2 cellular contexts compared by ENCODE assay signal in genomic region chr17:27367121-27367981, GRCh38.
TF ChIP-seq lines count a peak whose summit lies in the region.

No MANE protein-coding gene starts in this region.

TF ChIP-seq in IMR-90, 13 proteins besides CTCF, POLR2A, EP300 and RAD21:
- TF ChIP-seq CEBPB (IDR thresholded peaks at IDR 0.05; ENCODE audit: low read depth, low read length) = no peak

TF ChIP-seq in K562, 482 proteins besides CTCF, POLR2A, EP300 and RAD21 (continues in another document):
- TF ChIP-seq MEIS2 (IDR thresholded peaks at IDR 0.05; ENCODE audit: partially characterized antibody) (no peak), RNF219 (CRISPR knock-in tag; IDR thresholded peaks at IDR 0.05) (no peak), SPI1 (IDR thresholded peaks at IDR 0.05; ENCODE audit: borderline replicate concordance, low read depth, low read length) (no peak), ESRRA (IDR thresholded peaks at IDR 0.05; ENCODE audit: borderline replicate concordance, low read depth) (no peak), RFX1 (IDR thresholded peaks at IDR 0.05) (no peak), NR2F6 (CRISPR knock-in tag; IDR thresholded peaks at IDR 0.05) (no peak), TAF15 (IDR thresholded peaks at IDR 0.05; ENCODE audit: low read depth, low read length) (no peak), NR2C2 (CRISPR knock-in tag; IDR thresholded peaks at IDR 0.05) (no peak), NR2C2 (tag; IDR thresholded peaks at IDR 0.05) (no peak), ZBTB7A (IDR thresholded peaks at IDR 0.05; ENCODE audit: borderline replicate concordance, control insufficient read depth, low read depth, low read length) (peak; percentile 54; the same call in 1 of the 2 replicates), ZNF395 (CRISPR knock-in tag; IDR thresholded peaks at IDR 0.05) (no peak), THRB (CRISPR knock-in tag; conservative IDR thresholded peaks at IDR 0.05) (no peak), ZBTB11 (CRISPR knock-in tag; IDR thresholded peaks at IDR 0.05) (no peak), NCOA1 (IDR thresholded peaks at IDR 0.05; ENCODE audit: low read depth) (no peak), ETS2 (tag; IDR thresholded peaks at IDR 0.05; ENCODE audit: borderline replicate concordance, poor library complexity, severe bottlenecking) (no peak), ARID1B (IDR thresholded peaks at IDR 0.05) (no peak), KAT7 (CRISPR knock-in tag; IDR thresholded peaks at IDR 0.05; ENCODE audit: borderline replicate concordance) (no peak), POLR2G (IDR thresholded peaks at IDR 0.05; ENCODE audit: low read depth, low read length) (no peak), ZBTB9 (CRISPR knock-in tag; IDR thresholded peaks at IDR 0.05) (no peak), POLR3A (IDR thresholded peaks at IDR 0.05; ENCODE audit: borderline replicate concordance, extremely low read depth, insufficient read depth, insufficient read length) (no peak), MAFG (tag; conservative IDR thresholded peaks at IDR 0.05) (0 out of 2 replicates have a peak, but pooled peaks have one; percentile 7), MAFK (IDR thresholded peaks at IDR 0.05; ENCODE audit: low read length) (0 out of 2 replicates have a peak, but pooled peaks have one; percentile 16), TAL1 (IDR thresholded peaks at IDR 0.05) (no peak), ZBED1 (IDR thresholded peaks at IDR 0.05) (no peak), THRA (IDR thresholded peaks at IDR 0.05) (no peak), ADNP (tag; IDR thresholded peaks at IDR 0.05) (no peak), NCOA2 (IDR thresholded peaks at IDR 0.05; ENCODE audit: partially characterized antibody in 2 of 2) (no peak), BCLAF1 (IDR thresholded peaks at IDR 0.05; ENCODE audit: borderline replicate concordance in 1 of 2, control insufficient read depth in 1 of 2, low read depth in 2 of 2, low read length in 1 of 2) (no peak), ZNF592 (IDR thresholded peaks at IDR 0.05) (0 out of 2 replicates have a peak, but pooled peaks have one; percentile 53), ZNF274 (IDR thresholded peaks at IDR 0.05; ENCODE audit: borderline replicate concordance, low read depth, low read length) (no peak), SETDB1 (IDR thresholded peaks at IDR 0.05; ENCODE audit: low read length) (no peak), TBL1XR1 (IDR thresholded peaks at IDR 0.05; ENCODE audit: low read length in 2 of 2) (no peak), DPF2 (IDR thresholded peaks at IDR 0.05) (no peak), NFE2 (IDR thresholded peaks at IDR 0.05; ENCODE audit: low read depth) (peak; percentile 58; the same call in 1 of the 2 replicates), NFIC (IDR thresholded peaks at IDR 0.05) (no peak), MEF2A (IDR thresholded peaks at IDR 0.05; ENCODE audit: control insufficient read depth, low read depth, low read length) (no peak), RBFOX2 (IDR thresholded peaks at IDR 0.05; ENCODE audit: low read depth, low read length) (no peak), HNRNPH1 (optimal IDR thresholded peaks at IDR 0.05; ENCODE audit: low read depth, low read length) (no peak), PHB (CRISPR knock-in tag; IDR thresholded peaks at IDR 0.05) (no peak), RUNX1 (IDR thresholded peaks at IDR 0.05; ENCODE audit: low read depth) (no peak), HBP1 (CRISPR knock-in tag; IDR thresholded peaks at IDR 0.05) (no peak)
